Comparison of ENCODE assay signal across 20 cellular contexts in genomic region chr12:50050119-50050385, GRCh38. TPM values are rescaled to one million over a fixed set of nuclear protein-coding genes. Genes with fewer than 3 reads are reported as not detected.
A peak's percentile ranks its signal among the peaks of the same experiment; 100 is the strongest.
DNase-seq lines count a peak whose midpoint lies in the region; ATAC-seq, FAIRE-seq and TF ChIP-seq lines count a peak whose summit lies in the region.
"Had no signal": no experiment of that assay in that cellular context is flagged by ENCODE, and none has a peak within 500 bp of the region (broad histone marks: within the 10 kb centered on the region; RNA-seq: fewer than 3 reads in every experiment).

No MANE protein-coding gene starts in this region.

- BruUV-seq in K562 (replicated peaks; lab: Mats Ljungman, UMichigan) (no TSS peak), HepG2 (replicated peaks; lab: Mats Ljungman, UMichigan) (no TSS peak)

- TF ChIP-seq RAD21 in K562 (CRISPR knock-in tag; conservative IDR thresholded peaks at IDR 0.05 in 1 of 2, IDR thresholded peaks at IDR 0.05 in 1 of 2) = no peak
- no peak for TF ChIP-seq RAD21 in HepG2 (CRISPR knock-in tag; IDR thresholded peaks at IDR 0.05)

- H3K27me3 ChIP-seq in K562 (ENCODE audit: control insufficient read depth in 2 of 2, insufficient read depth in 2 of 2, low read length in 2 of 2) (peaks cover 3 to 21% of the 10 kb centered on the region in 2 experiments; a peak in 2 of 5 replicates), HepG2 (ENCODE audit: control insufficient read depth in 1 of 2, insufficient read depth in 2 of 2, low read length in 2 of 2) (peaks cover 1 to 55% of the 10 kb centered on the region in 2 experiments; a peak in 4 of 5 replicates), smooth muscle cell (ENCODE audit: low read depth) (peaks cover 11% of the 10 kb centered on the region)
- H3K27me3 ChIP-seq: MG63 had no signal

- in situ Hi-C loops in K562 (cut with MboI) = no loop called here
- in situ Hi-C loops in HepG2 (cut with HindIII; ENCODE audit: extremely low pct_ligation_motif_present, low pct_unique_long_range_greater_than_20kb) = loop anchor here (10.0 kb wide), 1 partner anchor 185 kb away; no protein-coding TSS in a partner anchor

- H3K9me3 ChIP-seq in K562 (replicated peaks; ENCODE audit: control insufficient read depth, insufficient read depth, low read depth, low read length) (no peaks in the 10 kb centered on the region), HepG2 (ENCODE audit: low read length) (no peaks in the 10 kb centered on the region), smooth muscle cell (replicated peaks; ENCODE audit: low read depth) (no peaks in the 10 kb centered on the region)
- H3K9me3 ChIP-seq: esophagus squamous epithelium, MG63 had no signal

- TF ChIP-seq EP300 in K562 (IDR thresholded peaks at IDR 0.05; ENCODE audit: low read length) (no peak), HepG2 (IDR thresholded peaks at IDR 0.05; ENCODE audit: low read depth in 2 of 2, low read length in 2 of 2) (no peak), HepG2 (CRISPR knock-in tag; IDR thresholded peaks at IDR 0.05; ENCODE audit: borderline replicate concordance) (no peak)

- H3K36me3 ChIP-seq in K562 (ENCODE audit: control insufficient read depth, insufficient read depth, low read length) (no peaks in the 10 kb centered on the region), HepG2 (replicated peaks in 1 of 2; ENCODE audit: control insufficient read depth in 1 of 2, insufficient read depth in 2 of 2, low read length in 2 of 2) (no peaks in the 10 kb centered on the region), smooth muscle cell (ENCODE audit: low read depth) (no peaks in the 10 kb centered on the region)
- H3K36me3 ChIP-seq: esophagus squamous epithelium, MG63 had no signal

- H3K9ac ChIP-seq in K562 (ENCODE audit: insufficient read depth in 1 of 2, low read depth in 2 of 2, low read length in 2 of 2) (peak overlapping the region; percentile 34 to 89; a peak in 2 of 4 replicates), HepG2 (ENCODE audit: insufficient read depth, low read depth, low read length) (no peak overlapping the region), smooth muscle cell (ENCODE audit: low read depth) (no peak overlapping the region)

- H3K4me2 ChIP-seq in K562 (ENCODE audit: insufficient read depth, low read length) (peak overlapping the region; percentile 66), HepG2 (ENCODE audit: low read depth, low read length) (peak overlapping the region; percentile 90), smooth muscle cell (peak overlapping the region; percentile 90)

- no peaks in the 10 kb centered on the region for H3K9me1 ChIP-seq in K562 (ENCODE audit: control insufficient read depth, insufficient read depth, low read length)

- H3K79me2 ChIP-seq in K562 (ENCODE audit: control insufficient read depth, insufficient read depth, low read length) (no peaks in the 10 kb centered on the region), HepG2 (ENCODE audit: insufficient read depth, low read length) (no peaks in the 10 kb centered on the region), smooth muscle cell (ENCODE audit: low read depth) (no peaks in the 10 kb centered on the region)

- intact Hi-C loops in K562 (cut with micrococcal nuclease) = loop anchor here (1.0 to 5.0 kb wide), 2 partner anchors 11 to 183 kb away; no protein-coding TSS in a partner anchor
- intact Hi-C loops in HepG2 (cut with micrococcal nuclease; ENCODE audit: unreplicated experiment) = no loop called here

- H3K4me3 ChIP-seq in K562 (peak overlapping the region; percentile 14; the same call in 1 of the 2 replicates), HepG2 (replicated peaks in 1 of 3; ENCODE audit: insufficient read depth in 1 of 3, low read depth in 2 of 3, low read length in 3 of 3) (peak overlapping the region in 2 of 3 experiments; percentile 59 to 66; a peak in 3 of 6 replicates), smooth muscle cell (peak overlapping the region; percentile 44)
- H3K4me3 ChIP-seq: GM12878, MG63 had no signal

- DNase-seq in NCI-H2171 treated with DMSO at 0.1 percent for 48 hours (lab: John Stamatoyannopoulos, UW) = peak; percentile 86
- DNase-seq in NCI-H2171 (lab: John Stamatoyannopoulos, UW) = no peak
- no peak for DNase-seq in K562 (ENCODE audit: extremely low read depth in 1 of 4, low spot score in 3 of 4)
- no peak for DNase-seq in HepG2 (ENCODE audit: low spot score)
- DNase-seq in smooth muscle cell (lab: John Stamatoyannopoulos, UW; ENCODE audit: unreplicated experiment) = no peak
- DNase-seq in mesenteric fat pad (ENCODE audit: low spot score) = no peak
- DNase-seq in AML-193 (lab: John Stamatoyannopoulos, UW) = no peak
- DNase-seq in stimulated activated CD4-positive, alpha-beta T cell treated with anti-CD3 and anti-CD28 coated beads, Interleukin-1b, Interleukin-23, amount 100 ng/mL, for 48 hours = no peak
- DNase-seq: activated CD4-positive, alpha-beta T cell treated with anti-CD3 and anti-CD28 coated beads, Interleukin-2, amount 10 ng/mL, durations not matched to agents 24 days and 14 days; activated naive CD8-positive, alpha-beta T cell treated with anti-CD3 and anti-CD28 coated beads, Interleukin-2, amount 50 U/mL, for 24 hours; activated T-cell treated with anti-CD3 and anti-CD28 coated beads, Interleukin-2, amount 50 U/mL, for 48 hours; CD8-positive, alpha-beta T cell; EL; esophagus squamous epithelium; immature natural killer cell; MG63; NCI-H2081; T1000 had no signal

- TF ChIP-seq CTCF in K562 (IDR thresholded peaks at IDR 0.05 in 2 of 3, conservative IDR thresholded peaks at IDR 0.05 in 1 of 3; ENCODE audit: insufficient read depth in 2 of 3, low read depth in 1 of 3, low read length in 3 of 3) = no peak
- TF ChIP-seq CTCF in HepG2 (CRISPR knock-in tag; IDR thresholded peaks at IDR 0.05) = no peak
- no peak for TF ChIP-seq CTCF in smooth muscle cell (IDR thresholded peaks at IDR 0.05; ENCODE audit: borderline replicate concordance, insufficient read depth, poor library complexity, severe bottlenecking)

- peaks cover 12% of the 10 kb centered on the region for H4K20me1 ChIP-seq in K562 (replicated peaks; ENCODE audit: control insufficient read depth, insufficient read depth, low read length)
- H4K20me1 ChIP-seq in HepG2 (ENCODE audit: insufficient read depth, low read length) = no peaks in the 10 kb centered on the region
- no peaks in the 10 kb centered on the region for H4K20me1 ChIP-seq in smooth muscle cell (ENCODE audit: low read depth)

- H2AFZ ChIP-seq in K562 (ENCODE audit: low read depth, low read length) (peak overlapping the region; percentile 84), HepG2 (ENCODE audit: low read length) (no peak overlapping the region), smooth muscle cell (ENCODE audit: low read depth) (no peak overlapping the region)

- no peak for FAIRE-seq in K562 (lab: Jason Lieb, UNC)
- FAIRE-seq in HepG2 (lab: Jason Lieb, UNC) = no peak
- FAIRE-seq: GM12878 had no signal

- CTCF ChIA-PET in K562 (lab: Yijun Ruan, JAX; ENCODE audit: low intra/inter-chr PET ratio) (no interaction called here), HepG2 (lab: Yijun Ruan, JAX; ENCODE audit: low intra/inter-chr PET ratio, low total read pairs) (no interaction called here)

- ATAC-seq in K562 = no peak; the same call in 2 of the 3 replicates
- ATAC-seq in HepG2 = peak; percentile 11; the same call in 2 of the 3 replicates
- ATAC-seq: activated naive CD8-positive, alpha-beta T cell treated with anti-CD3 and anti-CD28 coated beads, Interleukin-2, amount 50 U/mL, for 24 hours; CD8-positive, alpha-beta T cell had no signal

- peaks cover 34 to 39% of the 10 kb centered on the region in 2 experiments for H3K4me1 ChIP-seq in K562 (replicated peaks in 1 of 2; ENCODE audit: control insufficient read depth in 2 of 2, insufficient read depth in 2 of 2, low read length in 2 of 2)
- H3K4me1 ChIP-seq in HepG2 (ENCODE audit: insufficient read depth, low read length) = peaks cover 22% of the 10 kb centered on the region
- peaks cover 14% of the 10 kb centered on the region for H3K4me1 ChIP-seq in smooth muscle cell (ENCODE audit: low read depth)

- H3K27ac ChIP-seq in K562 (ENCODE audit: extremely low read depth, low read depth, low read length) = peak overlapping the region; percentile 42; the same call in 2 of the 3 replicates
- H3K27ac ChIP-seq in HepG2 (ENCODE audit: extremely low read length, insufficient read depth, low read length) = no peak overlapping the region
- H3K27ac ChIP-seq in smooth muscle cell (ENCODE audit: low read depth) = no peak overlapping the region
- H3K27ac ChIP-seq: 22Rv1 had no signal

- 29% methylated on average over 3 of the region's 3 CpGs for WGBS in K562 (ENCODE audit: insufficient coverage, low coverage, missing lambda C conversion rate)
- WGBS in HepG2 (ENCODE audit: low lambda C conversion rate) = 53% methylated on average over 3 of the region's 3 CpGs
- 87% methylated on average over 3 of the region's 3 CpGs for WGBS in smooth muscle cell (ENCODE audit: low lambda C conversion rate)

- POLR2A ChIA-PET in K562 (lab: Yijun Ruan, JAX) (interaction anchor here (0.7 to 2.0 kb wide), 6 partner anchors 9 to 41 kb away, joined by 3 to 14 read pairs (median 4); no protein-coding TSS in a partner anchor), HepG2 (lab: Yijun Ruan, JAX) (no interaction called here)

- TF ChIP-seq POLR2A in K562 (conservative IDR thresholded peaks at IDR 0.05) = no peak
- no peak for TF ChIP-seq POLR2A in HepG2 (IDR thresholded peaks at IDR 0.05; ENCODE audit: insufficient read depth in 1 of 2, low read depth in 2 of 2, low read length in 2 of 2)

- no peaks in the 10 kb centered on the region for H3F3A ChIP-seq in smooth muscle cell (ENCODE audit: low read depth)

RNA-seq across cellular contexts. Expression of gene ASIC1, which starts 7.3 kb away (rescaled TPM):
- total RNA-seq in K562 (2011; cell fraction: chromatin; rRNA removed; ENCODE audit: low replicate concordance) = 4.7 and 13.5 TPM in 2 replicates
- 6.7 TPM in 2 replicates for total RNA-seq in K562 (2011; cell fraction: nucleolus; rRNA removed)
- total RNA-seq in K562 (2011; cell fraction: nucleoplasm; rRNA removed) = 6.2 and 10.1 TPM in 2 replicates
- total RNA-seq in K562 (2014; rRNA removed) (0.45 and 0.69 TPM in 2 replicates), K562 (2014; rRNA removed; fragmentation: Illumina TruSeq; extraction: Trizol) (0.15 and 0.22 TPM in 2 replicates), K562 (2015; rRNA removed; fragmentation: Illumina TruSeq; extraction: Trizol) (0.14 and 0.19 TPM in 2 replicates), K562 (2021) (1.2 TPM in 2 replicates), HepG2 (2016; rRNA removed; fragmentation: Illumina TruSeq; extraction: Trizol) (0.24 and 0.44 TPM in 2 replicates), smooth muscle cell (0.36 and 0.45 TPM in 2 replicates), mesenteric fat pad (0.71 TPM)
- polyA plus RNA-seq in K562 (2011; rRNA removed) (1.7 and 2.1 TPM in 2 replicates), K562 (2014; fragmentation: Illumina TruSeq; extraction: Trizol) (0.97 and 1.1 TPM in 2 replicates), K562 (2014; fragmentation: Nextera tagmentation; extraction: Ambion mirVana) (under 1 TPM; 0.01 to 0.17 TPM), K562 (2014; rRNA removed) (0.81 and 1.2 TPM in 2 replicates), HepG2 (2011; rRNA removed) (1.3 and 1.5 TPM in 2 replicates), smooth muscle cell (0.69 and 1.5 TPM in 2 replicates)
- polyA plus RNA-seq in K562 (2011; cell fraction: cytosol; rRNA removed) = 2.2 and 2.4 TPM in 2 replicates
- polyA plus RNA-seq in K562 (2011; cell fraction: nucleus; rRNA removed) = 6.8 and 7.2 TPM in 2 replicates
- 0.69 and 2.0 TPM in 2 replicates for polyA plus RNA-seq in K562 (2012)
- 1.4 and 1.8 TPM in 2 replicates for polyA minus RNA-seq in K562 (2011; rRNA and poly(A)+ RNA removed)
- polyA minus RNA-seq in K562 (2011; cell fraction: cytosol; rRNA and poly(A)+ RNA removed) = 0.64 and 1.8 TPM in 2 replicates
- polyA minus RNA-seq in K562 (2011; cell fraction: nucleus; rRNA and poly(A)+ RNA removed) = 0.78 and 1.2 TPM in 2 replicates
- total RNA-seq in HepG2 (2016; cell fraction: cytosol; rRNA removed; fragmentation: Illumina TruSeq; extraction: Trizol; ENCODE audit: low read depth) = 0.26 and 0.30 TPM in 2 replicates
- 0.19 and 1.1 TPM in 2 replicates for total RNA-seq in HepG2 (2016; cell fraction: insoluble cytoplasmic fraction; rRNA removed; fragmentation: Illumina TruSeq; extraction: Trizol)
- total RNA-seq in HepG2 (2016; cell fraction: membrane; rRNA removed; fragmentation: Illumina TruSeq; extraction: Trizol) = 0.49 and 0.52 TPM in 2 replicates
- total RNA-seq in HepG2 (2016; cell fraction: nucleus; rRNA removed; fragmentation: Illumina TruSeq; extraction: Trizol) = 0.47 and 0.75 TPM in 2 replicates
- polyA plus RNA-seq in HepG2 (2011; cell fraction: cytosol; rRNA removed) = 0.85 and 0.98 TPM in 2 replicates
- polyA plus RNA-seq in HepG2 (2011; cell fraction: nucleus; rRNA removed) = 2.6 and 3.1 TPM in 2 replicates
- polyA plus RNA-seq in HepG2 (2012) = 0.56 and 0.67 TPM in 2 replicates
- 0.34 and 0.51 TPM in 2 replicates for polyA plus RNA-seq in HepG2 (2016; cell fraction: cytosol; fragmentation: Illumina TruSeq; extraction: Trizol; ENCODE audit: low read depth)
- polyA plus RNA-seq in HepG2 (2016; cell fraction: insoluble cytoplasmic fraction; fragmentation: Illumina TruSeq; extraction: Trizol; ENCODE audit: low read depth) = 0.59 and 0.66 TPM in 2 replicates
- polyA plus RNA-seq in HepG2 (2016; cell fraction: membrane; fragmentation: Illumina TruSeq; extraction: Trizol; ENCODE audit: low read depth) = 0.59 and 0.63 TPM in 2 replicates
- polyA plus RNA-seq in HepG2 (2016; cell fraction: nucleus; fragmentation: Illumina TruSeq; extraction: Trizol; ENCODE audit: insufficient read depth, low read depth) = 2.9 and 3.2 TPM in 2 replicates
- polyA minus RNA-seq in HepG2 (2011; rRNA and poly(A)+ RNA removed; ENCODE audit: low replicate concordance) = 2.0 and 12.2 TPM in 2 replicates
- 0.40 and 0.88 TPM in 2 replicates for polyA minus RNA-seq in HepG2 (2011; cell fraction: cytosol; rRNA and poly(A)+ RNA removed)
- polyA minus RNA-seq in HepG2 (2011; cell fraction: nucleus; rRNA and poly(A)+ RNA removed) = 0.87 and 1.3 TPM in 2 replicates
- polyA plus RNA-seq: immature natural killer cell had no signal

RNA-seq across cellular contexts. Expression of gene RACGAP1, which starts 24.8 kb away (rescaled TPM):
- total RNA-seq in K562 (2011; cell fraction: chromatin; rRNA removed; ENCODE audit: low replicate concordance) = 76.8 and 166 TPM in 2 replicates
- 53.0 and 66.8 TPM in 2 replicates for total RNA-seq in K562 (2011; cell fraction: nucleolus; rRNA removed)
- 66.9 and 71.0 TPM in 2 replicates for total RNA-seq in K562 (2011; cell fraction: nucleoplasm; rRNA removed)
- total RNA-seq in K562 (2014; rRNA removed) = 56.7 and 57.3 TPM in 2 replicates
- 85.1 and 93.6 TPM in 2 replicates for total RNA-seq in K562 (2014; rRNA removed; fragmentation: Illumina TruSeq; extraction: Trizol)
- total RNA-seq in K562 (2015; rRNA removed; fragmentation: Illumina TruSeq; extraction: Trizol) = 66.2 and 69.9 TPM in 2 replicates
- total RNA-seq in K562 (2021) = 86.2 and 88.6 TPM in 2 replicates
- 78.6 and 92.9 TPM in 2 replicates for polyA plus RNA-seq in K562 (2011; rRNA removed)
- 36.1 and 60.3 TPM in 2 replicates for polyA plus RNA-seq in K562 (2011; cell fraction: cytosol; rRNA removed)
- polyA plus RNA-seq in K562 (2011; cell fraction: nucleus; rRNA removed) = 75.1 and 97.6 TPM in 2 replicates
- polyA plus RNA-seq in K562 (2012) = 51.9 and 71.6 TPM in 2 replicates
- 79.7 and 80.0 TPM in 2 replicates for polyA plus RNA-seq in K562 (2014; fragmentation: Illumina TruSeq; extraction: Trizol)
- 10 to 100 TPM; 56.4 to 71.8 TPM for polyA plus RNA-seq in K562 (2014; fragmentation: Nextera tagmentation; extraction: Ambion mirVana)
- 60.4 and 65.3 TPM in 2 replicates for polyA plus RNA-seq in K562 (2014; rRNA removed)
- 172 and 188 TPM in 2 replicates for polyA minus RNA-seq in K562 (2011; rRNA and poly(A)+ RNA removed)
- 49.3 and 53.4 TPM in 2 replicates for polyA minus RNA-seq in K562 (2011; cell fraction: cytosol; rRNA and poly(A)+ RNA removed)
- 31.1 and 63.0 TPM in 2 replicates for polyA minus RNA-seq in K562 (2011; cell fraction: nucleus; rRNA and poly(A)+ RNA removed)
- 57.9 and 95.5 TPM in 2 replicates for total RNA-seq in HepG2 (2016; rRNA removed; fragmentation: Illumina TruSeq; extraction: Trizol)
- 19.2 and 25.1 TPM in 2 replicates for total RNA-seq in HepG2 (2016; cell fraction: cytosol; rRNA removed; fragmentation: Illumina TruSeq; extraction: Trizol; ENCODE audit: low read depth)
- 56.8 and 91.5 TPM in 2 replicates for total RNA-seq in HepG2 (2016; cell fraction: insoluble cytoplasmic fraction; rRNA removed; fragmentation: Illumina TruSeq; extraction: Trizol)
- 22.2 and 24.7 TPM in 2 replicates for total RNA-seq in HepG2 (2016; cell fraction: membrane; rRNA removed; fragmentation: Illumina TruSeq; extraction: Trizol)
- total RNA-seq in HepG2 (2016; cell fraction: nucleus; rRNA removed; fragmentation: Illumina TruSeq; extraction: Trizol) = 29.8 and 36.8 TPM in 2 replicates
- polyA plus RNA-seq in HepG2 (2011; rRNA removed) = 14.0 and 16.7 TPM in 2 replicates
- 11.8 and 12.2 TPM in 2 replicates for polyA plus RNA-seq in HepG2 (2011; cell fraction: cytosol; rRNA removed)
- polyA plus RNA-seq in HepG2 (2011; cell fraction: nucleus; rRNA removed) = 15.3 and 17.4 TPM in 2 replicates
- 13.0 and 24.8 TPM in 2 replicates for polyA plus RNA-seq in HepG2 (2012)
- 3.3 and 3.8 TPM in 2 replicates for polyA plus RNA-seq in HepG2 (2016; cell fraction: cytosol; fragmentation: Illumina TruSeq; extraction: Trizol; ENCODE audit: low read depth)
- 55.6 and 59.8 TPM in 2 replicates for polyA plus RNA-seq in HepG2 (2016; cell fraction: insoluble cytoplasmic fraction; fragmentation: Illumina TruSeq; extraction: Trizol; ENCODE audit: low read depth)
- polyA plus RNA-seq in HepG2 (2016; cell fraction: membrane; fragmentation: Illumina TruSeq; extraction: Trizol; ENCODE audit: low read depth) = 8.3 and 9.6 TPM in 2 replicates
- 35.4 and 37.2 TPM in 2 replicates for polyA plus RNA-seq in HepG2 (2016; cell fraction: nucleus; fragmentation: Illumina TruSeq; extraction: Trizol; ENCODE audit: insufficient read depth, low read depth)
- polyA minus RNA-seq in HepG2 (2011; rRNA and poly(A)+ RNA removed; ENCODE audit: low replicate concordance) = 65.5 and 353 TPM in 2 replicates
- 20.2 and 21.7 TPM in 2 replicates for polyA minus RNA-seq in HepG2 (2011; cell fraction: cytosol; rRNA and poly(A)+ RNA removed)
- 17.5 and 21.2 TPM in 2 replicates for polyA minus RNA-seq in HepG2 (2011; cell fraction: nucleus; rRNA and poly(A)+ RNA removed)
- 18.3 and 52.3 TPM in 2 replicates for total RNA-seq in smooth muscle cell
- 11.4 and 13.7 TPM in 2 replicates for polyA plus RNA-seq in smooth muscle cell
- 9.4 TPM for total RNA-seq in mesenteric fat pad

RNA-seq across cellular contexts. Expression of gene SMARCD1, which starts 35.1 kb away (rescaled TPM):
- total RNA-seq in K562 (2011; cell fraction: chromatin; rRNA removed; ENCODE audit: low replicate concordance) = 100 and 119 TPM in 2 replicates
- total RNA-seq in K562 (2011; cell fraction: nucleolus; rRNA removed) = 57.0 and 69.7 TPM in 2 replicates
- 75.5 and 101 TPM in 2 replicates for total RNA-seq in K562 (2011; cell fraction: nucleoplasm; rRNA removed)
- total RNA-seq in K562 (2014; rRNA removed) (65.3 and 98.3 TPM in 2 replicates), K562 (2014; rRNA removed; fragmentation: Illumina TruSeq; extraction: Trizol) (43.8 and 47.5 TPM in 2 replicates), K562 (2015; rRNA removed; fragmentation: Illumina TruSeq; extraction: Trizol) (45.8 and 47.5 TPM in 2 replicates), K562 (2021) (68.2 and 77.0 TPM in 2 replicates), HepG2 (2016; rRNA removed; fragmentation: Illumina TruSeq; extraction: Trizol) (54.6 and 64.9 TPM in 2 replicates), smooth muscle cell (39.6 and 47.8 TPM in 2 replicates), mesenteric fat pad (63.1 TPM)
- polyA plus RNA-seq in K562 (2011; rRNA removed) (48.0 and 70.5 TPM in 2 replicates), K562 (2014; fragmentation: Illumina TruSeq; extraction: Trizol) (85.6 and 91.7 TPM in 2 replicates), K562 (2014; fragmentation: Nextera tagmentation; extraction: Ambion mirVana) (1 to 10 TPM in 1 of 2 experiments, under 1 TPM in 1; 0.86 to 1.5 TPM), K562 (2014; rRNA removed) (49.1 and 51.3 TPM in 2 replicates), HepG2 (2011; rRNA removed) (51.7 and 55.5 TPM in 2 replicates), smooth muscle cell (24.1 and 28.3 TPM in 2 replicates)
- 52.7 and 56.9 TPM in 2 replicates for polyA plus RNA-seq in K562 (2011; cell fraction: cytosol; rRNA removed)
- polyA plus RNA-seq in K562 (2011; cell fraction: nucleus; rRNA removed) = 81.1 and 98.9 TPM in 2 replicates
- polyA plus RNA-seq in K562 (2012) = 50.7 and 56.4 TPM in 2 replicates
- polyA minus RNA-seq in K562 (2011; rRNA and poly(A)+ RNA removed) = 59.4 and 59.7 TPM in 2 replicates
- polyA minus RNA-seq in K562 (2011; cell fraction: cytosol; rRNA and poly(A)+ RNA removed) = 53.8 TPM in 2 replicates
- 25.7 and 41.5 TPM in 2 replicates for polyA minus RNA-seq in K562 (2011; cell fraction: nucleus; rRNA and poly(A)+ RNA removed)
- 18.3 and 19.3 TPM in 2 replicates for total RNA-seq in HepG2 (2016; cell fraction: cytosol; rRNA removed; fragmentation: Illumina TruSeq; extraction: Trizol; ENCODE audit: low read depth)
- 53.8 and 56.6 TPM in 2 replicates for total RNA-seq in HepG2 (2016; cell fraction: insoluble cytoplasmic fraction; rRNA removed; fragmentation: Illumina TruSeq; extraction: Trizol)
- 51.5 and 52.7 TPM in 2 replicates for total RNA-seq in HepG2 (2016; cell fraction: membrane; rRNA removed; fragmentation: Illumina TruSeq; extraction: Trizol)
- 46.9 and 61.3 TPM in 2 replicates for total RNA-seq in HepG2 (2016; cell fraction: nucleus; rRNA removed; fragmentation: Illumina TruSeq; extraction: Trizol)
- polyA plus RNA-seq in HepG2 (2011; cell fraction: cytosol; rRNA removed) = 35.2 and 38.4 TPM in 2 replicates
- polyA plus RNA-seq in HepG2 (2011; cell fraction: nucleus; rRNA removed) = 69.3 and 71.6 TPM in 2 replicates
- polyA plus RNA-seq in HepG2 (2012) = 35.8 and 43.5 TPM in 2 replicates
- polyA plus RNA-seq in HepG2 (2016; cell fraction: cytosol; fragmentation: Illumina TruSeq; extraction: Trizol; ENCODE audit: low read depth) = 12.2 and 14.5 TPM in 2 replicates
- 51.0 and 65.3 TPM in 2 replicates for polyA plus RNA-seq in HepG2 (2016; cell fraction: insoluble cytoplasmic fraction; fragmentation: Illumina TruSeq; extraction: Trizol; ENCODE audit: low read depth)
- polyA plus RNA-seq in HepG2 (2016; cell fraction: membrane; fragmentation: Illumina TruSeq; extraction: Trizol; ENCODE audit: low read depth) = 41.4 and 44.8 TPM in 2 replicates
- polyA plus RNA-seq in HepG2 (2016; cell fraction: nucleus; fragmentation: Illumina TruSeq; extraction: Trizol; ENCODE audit: insufficient read depth, low read depth) = 82.4 and 96.0 TPM in 2 replicates
- polyA minus RNA-seq in HepG2 (2011; rRNA and poly(A)+ RNA removed; ENCODE audit: low replicate concordance) = 82.5 and 134 TPM in 2 replicates
- 41.4 and 46.1 TPM in 2 replicates for polyA minus RNA-seq in HepG2 (2011; cell fraction: cytosol; rRNA and poly(A)+ RNA removed)
- 68.1 and 69.0 TPM in 2 replicates for polyA minus RNA-seq in HepG2 (2011; cell fraction: nucleus; rRNA and poly(A)+ RNA removed)

RNA-seq across cellular contexts. Expression of gene GPD1, which starts 53.8 kb away (rescaled TPM):
- total RNA-seq in K562 (2011; cell fraction: chromatin; rRNA removed; ENCODE audit: low replicate concordance) = 0.51 and 1.1 TPM in 2 replicates
- 1.1 and 1.2 TPM in 2 replicates for total RNA-seq in K562 (2011; cell fraction: nucleolus; rRNA removed)
- 0.51 and 1.5 TPM in 2 replicates for total RNA-seq in K562 (2011; cell fraction: nucleoplasm; rRNA removed)
- 1.00 and 1.1 TPM in 2 replicates for total RNA-seq in K562 (2014; rRNA removed)
- total RNA-seq in K562 (2014; rRNA removed; fragmentation: Illumina TruSeq; extraction: Trizol) = 0.35 and 0.47 TPM in 2 replicates
- 0.40 and 0.45 TPM in 2 replicates for total RNA-seq in K562 (2015; rRNA removed; fragmentation: Illumina TruSeq; extraction: Trizol)
- 0.55 and 0.67 TPM in 2 replicates for total RNA-seq in K562 (2021)
- 0.47 and 0.99 TPM in 2 replicates for polyA plus RNA-seq in K562 (2011; rRNA removed)
- 0.13 and 1.7 TPM in 2 replicates for polyA plus RNA-seq in K562 (2011; cell fraction: cytosol; rRNA removed)
- 0.90 and 1.5 TPM in 2 replicates for polyA plus RNA-seq in K562 (2011; cell fraction: nucleus; rRNA removed)
- polyA plus RNA-seq in K562 (2012) = 0.29 and 0.72 TPM in 2 replicates
- 0.70 and 0.91 TPM in 2 replicates for polyA plus RNA-seq in K562 (2014; fragmentation: Illumina TruSeq; extraction: Trizol)
- under 1 TPM; 0.13 to 0.45 TPM for polyA plus RNA-seq in K562 (2014; fragmentation: Nextera tagmentation; extraction: Ambion mirVana)
- 0.45 and 0.70 TPM in 2 replicates for polyA plus RNA-seq in K562 (2014; rRNA removed)
- polyA minus RNA-seq in K562 (2011; rRNA and poly(A)+ RNA removed) = 0.09 and 1.0 TPM in 2 replicates
- 0.67 TPM in 1 of 2 replicates, not detected in the other for polyA minus RNA-seq in K562 (2011; cell fraction: cytosol; rRNA and poly(A)+ RNA removed)
- polyA minus RNA-seq in K562 (2011; cell fraction: nucleus; rRNA and poly(A)+ RNA removed) = 0.22 and 0.40 TPM in 2 replicates
- total RNA-seq in HepG2 (2016; rRNA removed; fragmentation: Illumina TruSeq; extraction: Trizol) = 30.6 and 38.1 TPM in 2 replicates
- total RNA-seq in HepG2 (2016; cell fraction: cytosol; rRNA removed; fragmentation: Illumina TruSeq; extraction: Trizol; ENCODE audit: low read depth) = 5.3 and 5.6 TPM in 2 replicates
- total RNA-seq in HepG2 (2016; cell fraction: insoluble cytoplasmic fraction; rRNA removed; fragmentation: Illumina TruSeq; extraction: Trizol) = 31.5 and 38.6 TPM in 2 replicates
- total RNA-seq in HepG2 (2016; cell fraction: membrane; rRNA removed; fragmentation: Illumina TruSeq; extraction: Trizol) = 8.7 and 10.6 TPM in 2 replicates
- 10.8 and 11.2 TPM in 2 replicates for total RNA-seq in HepG2 (2016; cell fraction: nucleus; rRNA removed; fragmentation: Illumina TruSeq; extraction: Trizol)
- 3.7 and 7.2 TPM in 2 replicates for polyA plus RNA-seq in HepG2 (2011; rRNA removed)
- 6.2 and 10.3 TPM in 2 replicates for polyA plus RNA-seq in HepG2 (2011; cell fraction: cytosol; rRNA removed)
- polyA plus RNA-seq in HepG2 (2011; cell fraction: nucleus; rRNA removed) = 4.8 and 7.4 TPM in 2 replicates
- 14.9 and 15.6 TPM in 2 replicates for polyA plus RNA-seq in HepG2 (2012)
- polyA plus RNA-seq in HepG2 (2016; cell fraction: cytosol; fragmentation: Illumina TruSeq; extraction: Trizol; ENCODE audit: low read depth) = 4.0 and 4.8 TPM in 2 replicates
- polyA plus RNA-seq in HepG2 (2016; cell fraction: insoluble cytoplasmic fraction; fragmentation: Illumina TruSeq; extraction: Trizol; ENCODE audit: low read depth) = 25.5 and 29.7 TPM in 2 replicates
- 6.4 and 7.3 TPM in 2 replicates for polyA plus RNA-seq in HepG2 (2016; cell fraction: membrane; fragmentation: Illumina TruSeq; extraction: Trizol; ENCODE audit: low read depth)
- polyA plus RNA-seq in HepG2 (2016; cell fraction: nucleus; fragmentation: Illumina TruSeq; extraction: Trizol; ENCODE audit: insufficient read depth, low read depth) = 14.8 and 19.3 TPM in 2 replicates
- polyA minus RNA-seq in HepG2 (2011; rRNA and poly(A)+ RNA removed; ENCODE audit: low replicate concordance) = 2.2 and 5.6 TPM in 2 replicates
- 2.0 and 3.5 TPM in 2 replicates for polyA minus RNA-seq in HepG2 (2011; cell fraction: cytosol; rRNA and poly(A)+ RNA removed)
- polyA minus RNA-seq in HepG2 (2011; cell fraction: nucleus; rRNA and poly(A)+ RNA removed) = 5.7 and 8.7 TPM in 2 replicates
- not detected in 2 replicates for total RNA-seq in smooth muscle cell
- 0.24 TPM in 1 of 2 replicates, not detected in the other for polyA plus RNA-seq in smooth muscle cell
- 1,023 TPM for total RNA-seq in mesenteric fat pad

Comparison
In these comparisons a context has a peak if more than half of its experiments do, and no peak if none do; other contexts are left out.
1. H3K9ac ChIP-seq: peak in K562 (2 of 2); none in HepG2 (single experiment) and smooth muscle cell (single experiment).
2. Peak in every context shown above with its lines, with median percentiles within 50 percentile points of each other: H3K4me2 ChIP-seq and H3K4me3 ChIP-seq.